In the genomic region with DNA sequence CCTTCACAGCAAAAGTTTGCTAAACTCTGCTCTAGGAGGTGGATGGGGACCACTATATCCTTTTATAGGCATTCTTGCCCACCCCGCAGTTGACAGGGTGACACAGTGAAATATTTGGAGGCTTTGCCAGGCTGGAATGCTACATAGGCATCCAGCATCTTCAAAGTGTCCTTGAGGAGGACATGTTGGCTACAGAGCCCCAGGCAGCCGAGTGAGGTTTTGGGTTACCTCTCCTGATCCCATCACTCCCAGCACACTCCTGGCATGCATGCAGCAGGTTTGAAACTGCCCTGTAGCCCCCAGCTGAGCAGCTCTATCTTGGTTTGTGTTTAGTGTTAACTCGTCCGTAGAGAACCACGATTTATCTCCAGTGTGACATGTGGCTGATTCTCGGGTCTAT, we compare ENCODE assay signal across 13 cellular contexts. TPM values are rescaled to one million over a fixed set of nuclear protein-coding genes. Genes with fewer than 3 reads are reported as not detected.
DNase-seq lines count a peak whose midpoint lies in the region; ATAC-seq, FAIRE-seq and TF ChIP-seq lines count a peak whose summit lies in the region.
"Had no signal": no experiment of that assay in that cellular context is flagged by ENCODE, and none has a peak within 500 bp of the region (broad histone marks: within the 10 kb centered on the region; RNA-seq: fewer than 3 reads in every experiment).

No MANE protein-coding gene starts in this region.

- H3K4me1 ChIP-seq in keratinocyte (ENCODE audit: control insufficient read depth, extremely low read depth, insufficient read depth, low read length), result peaks cover 46% of the 10 kb centered on the region
- H3K4me1 ChIP-seq in smooth muscle cell (ENCODE audit: low read depth), result peaks cover 24% of the 10 kb centered on the region
- peaks cover 2 to 10% of the 10 kb centered on the region in 2 donors for H3K4me1 ChIP-seq in small intestine (ENCODE audit: control insufficient read depth in 2 of 2, insufficient read depth in 1 of 2, low read depth in 1 of 2, low read length in 1 of 2)

- H3K27ac ChIP-seq in keratinocyte (ENCODE audit: control insufficient read depth, insufficient read depth, low read length), result no peak overlapping the region
- H3K27ac ChIP-seq in smooth muscle cell (ENCODE audit: low read depth), result peak overlapping the region; percentile 99
- peak overlapping the region in 1 of 2 donors; percentile 14 for H3K27ac ChIP-seq in small intestine (ENCODE audit: low read depth in 1 of 2, low read length in 1 of 2)
- H3K27ac ChIP-seq: WERI-Rb-1 had no signal

- peaks cover 97% of the 10 kb centered on the region for H3K79me2 ChIP-seq in keratinocyte (ENCODE audit: control insufficient read depth, insufficient read depth, low read length)
- H3K79me2 ChIP-seq in smooth muscle cell (ENCODE audit: low read depth), result peaks cover 100% of the 10 kb centered on the region

- H3K9me3 ChIP-seq in keratinocyte (ENCODE audit: control insufficient read depth, low read depth, low read length) (no peaks in the 10 kb centered on the region), smooth muscle cell (replicated peaks; ENCODE audit: low read depth) (no peaks in the 10 kb centered on the region), small intestine (ENCODE audit: control insufficient read depth, low read depth) (no peaks in the 10 kb centered on the region)
- H3K9me3 ChIP-seq: MG63 had no signal

- H3K9me3 Mint-ChIP-seq in HFFc6, result no peaks in the 10 kb centered on the region

- H3K36me3 Mint-ChIP-seq in HFFc6 (ENCODE audit: low read depth), result peaks cover 38% of the 10 kb centered on the region

- no peak for FAIRE-seq in keratinocyte (lab: Jason Lieb, UNC)
- no peak for FAIRE-seq in small intestine (lab: Jason Lieb, UNC)

- no peaks in the 10 kb centered on the region for H3K9me1 ChIP-seq in keratinocyte (ENCODE audit: control insufficient read depth, extremely low read depth, insufficient read depth, low read length)

- H2AFZ ChIP-seq in keratinocyte (ENCODE audit: control insufficient read depth, low read length) (no peak overlapping the region), smooth muscle cell (ENCODE audit: low read depth) (no peak overlapping the region)

- dilution Hi-C loops in keratinocyte (cut with MboI; ENCODE audit: extremely low pct_ligation_motif_present, low sequenced_read_pairs), result no loop called here

- TF ChIP-seq CTCF in HFFc6 (IDR thresholded peaks at IDR 0.05) (no peak), keratinocyte (optimal IDR thresholded peaks at IDR 0.05 in 1 of 3, IDR thresholded peaks at IDR 0.05 in 1 of 3, conservative IDR thresholded peaks at IDR 0.05 in 1 of 3; ENCODE audit: extremely low read depth in 1 of 3, insufficient read depth in 2 of 3, low read length in 3 of 3) (no peak), smooth muscle cell (IDR thresholded peaks at IDR 0.05; ENCODE audit: borderline replicate concordance, insufficient read depth, poor library complexity, severe bottlenecking) (no peak)

- peak overlapping the region; percentile 29 for H3K4me2 ChIP-seq in keratinocyte (ENCODE audit: control insufficient read depth, extremely low read depth, insufficient read depth, low read depth, low read length)
- peak overlapping the region; percentile 90 for H3K4me2 ChIP-seq in smooth muscle cell

- H3K4me1 Mint-ChIP-seq in HFFc6 (ENCODE audit: low read depth), result no peaks in the 10 kb centered on the region; the same call in none of the 2 replicates

- DNase-seq in HFFc6 (no peak), astrocyte of the hippocampus (ENCODE audit: low read depth, low spot score) (peak; percentile 49), keratinocyte (ENCODE audit: low read depth, low spot score) (no peak), smooth muscle cell (lab: John Stamatoyannopoulos, UW; ENCODE audit: unreplicated experiment) (no peak), COR-L47 (lab: John Stamatoyannopoulos, UW) (no peak), small intestine (no peak)
- DNase-seq: activated gamma-delta T cell treated with Interleukin-2 at 50 U/mL for 16 hours; MG63; SHP77; stimulated activated CD4-positive, alpha-beta T cell treated with anti-CD3 and anti-CD28 coated beads, Interleukin-4, amount 100 ng/mL, for 24 hours; WERI-Rb-1 had no signal

- ATAC-seq in GM21526 (IDR thresholded peaks at IDR 0.05; ENCODE audit: low FRiP score, unreplicated experiment), result no peak

- peaks cover 18% of the 10 kb centered on the region for H4K20me1 ChIP-seq in keratinocyte (ENCODE audit: control insufficient read depth, extremely low read depth, insufficient read depth, low read length)
- H4K20me1 ChIP-seq in smooth muscle cell (ENCODE audit: low read depth), result peaks cover 99% of the 10 kb centered on the region

- H3K9ac ChIP-seq in keratinocyte (ENCODE audit: control insufficient read depth, extremely low read depth, insufficient read depth, low read length) (no peak overlapping the region), smooth muscle cell (ENCODE audit: low read depth) (peak overlapping the region; percentile 11)

- H3K4me3 Mint-ChIP-seq in HFFc6, result peak overlapping the region; percentile 63

- H3K4me3 ChIP-seq in keratinocyte (ENCODE audit: control insufficient read depth in 2 of 3, extremely low read depth in 1 of 3, insufficient read depth in 2 of 3, low read depth in 1 of 3, low read length in 3 of 3), result no peak overlapping the region
- peak overlapping the region; percentile 99 for H3K4me3 ChIP-seq in smooth muscle cell
- H3K4me3 ChIP-seq in small intestine (ENCODE audit: low read depth in 1 of 2, low read length in 2 of 2), result no peak overlapping the region
- H3K4me3 ChIP-seq: MG63 had no signal

- H3K27ac Mint-ChIP-seq in HFFc6, result peak overlapping the region; percentile 74

- H3K36me3 ChIP-seq in keratinocyte (ENCODE audit: control insufficient read depth in 2 of 2, extremely low read depth in 1 of 2, insufficient read depth in 2 of 2, low read length in 2 of 2) (peaks cover 18 to 61% of the 10 kb centered on the region in 2 experiments), smooth muscle cell (ENCODE audit: low read depth) (no peaks in the 10 kb centered on the region), small intestine (ENCODE audit: control insufficient read depth in 2 of 2, insufficient read depth in 2 of 2, low read length in 2 of 2) (peaks cover 5 to 17% of the 10 kb centered on the region in 2 donors)
- H3K36me3 ChIP-seq: WERI-Rb-1 had no signal

- 33% methylated on average over 6 of the region's 6 CpGs for WGBS in smooth muscle cell (ENCODE audit: low lambda C conversion rate)
- WGBS in small intestine, 3 donors, result 42 to 57% (median 53%) methylated on average over 6 of the region's 6 CpGs

- H3F3A ChIP-seq in smooth muscle cell (ENCODE audit: low read depth), result peaks cover 37% of the 10 kb centered on the region

- H3K27me3 ChIP-seq in keratinocyte (ENCODE audit: control insufficient read depth, extremely low read depth, insufficient read depth, low read length) (no peaks in the 10 kb centered on the region), smooth muscle cell (ENCODE audit: low read depth) (no peaks in the 10 kb centered on the region), small intestine (ENCODE audit: control insufficient read depth in 2 of 2, insufficient read depth in 2 of 2, low read length in 2 of 2) (no peaks in the 10 kb centered on the region)
- H3K27me3 ChIP-seq: dorsolateral prefrontal cortex, MG63 had no signal

- peaks cover 7% of the 10 kb centered on the region for H3K27me3 Mint-ChIP-seq in HFFc6 (ENCODE audit: insufficient read depth)

RNA-seq across cellular contexts. Expression of a gene that starts 7.3 kb away (rescaled TPM):
- total RNA-seq in HFFc6 (2021; fragmentation: NEBNext Ultra II Directional; extraction: Animal tissue kit (Norgen Biotek cat#: 25700)), result 100 to 1,000 TPM in 5 of 6 experiments, 10 to 100 TPM in 1; 90.1 to 128 (median 116) TPM
- 20.4 to 32.7 TPM (median 24.1 TPM) in 3 replicates for polyA plus RNA-seq in keratinocyte
- polyA plus RNA-seq in keratinocyte (2011; ENCODE audit: low read depth), result 34.5 TPM
- 20.3 and 23.5 TPM in 2 replicates for polyA plus RNA-seq in keratinocyte (2011; cell fraction: cytosol; rRNA removed)
- polyA plus RNA-seq in keratinocyte (2011; cell fraction: nucleus; rRNA removed), result 65.4 and 67.8 TPM in 2 replicates
- 24.4 and 59.1 TPM in 2 replicates for polyA plus RNA-seq in keratinocyte (2012; ENCODE audit: low replicate concordance)
- polyA minus RNA-seq in keratinocyte, result 40.4 to 67.6 TPM (median 60.8 TPM) in 3 replicates
- polyA minus RNA-seq in keratinocyte (2011; cell fraction: cytosol; rRNA and poly(A)+ RNA removed), result 47.8 TPM
- polyA minus RNA-seq in keratinocyte (2011; cell fraction: nucleus; rRNA and poly(A)+ RNA removed), result 63.4 and 86.1 TPM in 2 replicates
- 106 and 120 TPM in 2 replicates for total RNA-seq in smooth muscle cell
- 70.8 and 72.6 TPM in 2 replicates for polyA plus RNA-seq in smooth muscle cell
- 10 to 100 TPM; 29.2 to 41.4 (median 40.0) TPM for polyA plus RNA-seq in small intestine
